ENCODE assay signal across 1 cellular context in genomic region chr13:32881074-32881791, GRCh38.
TF ChIP-seq lines count a peak whose summit lies in the region.

No MANE protein-coding gene starts in this region.

TF ChIP-seq in SK-N-SH, 30 proteins besides CTCF, POLR2A, EP300 and RAD21 (continued from another document):
- TF ChIP-seq REST (IDR thresholded peaks at IDR 0.05; ENCODE audit: low read depth, low read length) (no peak), EZH2phosphoT487 (IDR thresholded peaks at IDR 0.05; ENCODE audit: borderline replicate concordance, low read depth) (no peak), ELF1 (IDR thresholded peaks at IDR 0.05) (no peak), FOXM1 (IDR thresholded peaks at IDR 0.05; ENCODE audit: low read depth) (no peak), YY1 (IDR thresholded peaks at IDR 0.05; ENCODE audit: low read depth) (no peak), GATA2 (CRISPR knock-in tag; IDR thresholded peaks at IDR 0.05) (no peak), RFX5 (IDR thresholded peaks at IDR 0.05; ENCODE audit: low read length) (no peak)
- TF ChIP-seq, protein P1, sequence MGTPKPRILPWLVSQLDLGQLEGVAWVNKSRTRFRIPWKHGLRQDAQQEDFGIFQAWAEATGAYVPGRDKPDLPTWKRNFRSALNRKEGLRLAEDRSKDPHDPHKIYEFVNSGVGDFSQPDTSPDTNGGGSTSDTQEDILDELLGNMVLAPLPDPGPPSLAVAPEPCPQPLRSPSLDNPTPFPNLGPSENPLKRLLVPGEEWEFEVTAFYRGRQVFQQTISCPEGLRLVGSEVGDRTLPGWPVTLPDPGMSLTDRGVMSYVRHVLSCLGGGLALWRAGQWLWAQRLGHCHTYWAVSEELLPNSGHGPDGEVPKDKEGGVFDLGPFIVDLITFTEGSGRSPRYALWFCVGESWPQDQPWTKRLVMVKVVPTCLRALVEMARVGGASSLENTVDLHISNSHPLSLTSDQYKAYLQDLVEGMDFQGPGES (IDR thresholded peaks at IDR 0.05; ENCODE audit: low read depth, low read length), result no peak
